8 cellular contexts compared by ENCODE assay signal in genomic region chr17:17691468-17692263, GRCh38. TPM values are rescaled to one million over a fixed set of nuclear protein-coding genes. Genes with fewer than 3 reads are reported as not detected.
DNase-seq lines count a peak whose midpoint lies in the region; ATAC-seq lines count a peak whose summit lies in the region.

No MANE protein-coding gene starts in this region.

- DNase-seq in NCI-H2171 treated with DMSO at 0.1 percent for 48 hours (lab: John Stamatoyannopoulos, UW) (peak; percentile 20), NCI-H2171 (lab: John Stamatoyannopoulos, UW) (no peak), NAMALWA (ENCODE audit: low spot score) (peak; percentile 26), occipital lobe (lab: John Stamatoyannopoulos, UW) (no peak), activated gamma-delta T cell (lab: John Stamatoyannopoulos, UW) (no peak), NCI-H2081 treated with DMSO at 0.1 percent for 48 hours (lab: John Stamatoyannopoulos, UW) (no peak)
- no peak for DNase-seq in effector memory CD8-positive, alpha-beta T cell
- no peak for DNase-seq in stimulated activated effector memory CD8-positive, alpha-beta T cell treated with anti-CD3 and anti-CD28 coated beads, Interleukin-12 subunit alpha, Interleukin-12 subunit beta, amount 100 ng/mL, for 72 hours (ENCODE audit: low spot score in 2 of 2)

- no peak for ATAC-seq in effector memory CD8-positive, alpha-beta T cell (replicated peaks)
- no peak for ATAC-seq in stimulated activated effector memory CD8-positive, alpha-beta T cell treated with anti-CD3 and anti-CD28 coated beads, Interleukin-12 subunit alpha, Interleukin-12 subunit beta, amount 100 ng/mL, for 72 hours

- peaks cover 36% of the 10 kb centered on the region for H3K36me3 Mint-ChIP-seq in effector memory CD8-positive, alpha-beta T cell (ENCODE audit: insufficient read depth)
- peaks cover 21% of the 10 kb centered on the region for H3K36me3 Mint-ChIP-seq in stimulated activated effector memory CD8-positive, alpha-beta T cell treated with anti-CD3 and anti-CD28 coated beads, Interleukin-12 subunit alpha, Interleukin-12 subunit beta, amount 100 ng/mL, for 72 hours

- peak overlapping the region; percentile 98 to 99 for H3K27ac Mint-ChIP-seq in effector memory CD8-positive, alpha-beta T cell
- H3K27ac Mint-ChIP-seq in stimulated activated effector memory CD8-positive, alpha-beta T cell treated with anti-CD3 and anti-CD28 coated beads, Interleukin-12 subunit alpha, Interleukin-12 subunit beta, amount 100 ng/mL, for 72 hours: peak overlapping the region; percentile 98

- no peaks in the 10 kb centered on the region for H3K27me3 Mint-ChIP-seq in effector memory CD8-positive, alpha-beta T cell

- H3K4me1 Mint-ChIP-seq in effector memory CD8-positive, alpha-beta T cell (ENCODE audit: low read depth in 2 of 2): peaks cover 31 to 47% of the 10 kb centered on the region in 2 donors
- peaks cover 58% of the 10 kb centered on the region for H3K4me1 Mint-ChIP-seq in stimulated activated effector memory CD8-positive, alpha-beta T cell treated with anti-CD3 and anti-CD28 coated beads, Interleukin-12 subunit alpha, Interleukin-12 subunit beta, amount 100 ng/mL, for 72 hours

- no peaks in the 10 kb centered on the region for H3K9me3 Mint-ChIP-seq in effector memory CD8-positive, alpha-beta T cell
- no peaks in the 10 kb centered on the region for H3K9me3 Mint-ChIP-seq in stimulated activated effector memory CD8-positive, alpha-beta T cell treated with anti-CD3 and anti-CD28 coated beads, Interleukin-12 subunit alpha, Interleukin-12 subunit beta, amount 100 ng/mL, for 72 hours

- H3K4me3 Mint-ChIP-seq in effector memory CD8-positive, alpha-beta T cell: no peak overlapping the region
- no peak overlapping the region for H3K4me3 Mint-ChIP-seq in stimulated activated effector memory CD8-positive, alpha-beta T cell treated with anti-CD3 and anti-CD28 coated beads, Interleukin-12 subunit alpha, Interleukin-12 subunit beta, amount 100 ng/mL, for 72 hours

RNA-seq across cellular contexts. Expression of gene RAI1, which starts 10.4 kb away (rescaled TPM):
- total RNA-seq in occipital lobe: 14.3 TPM

Comparison
In these comparisons a context has a peak if more than half of its experiments do, and no peak if none do; other contexts are left out.
1. DNase-seq: peak in NCI-H2171 treated with DMSO at 0.1 percent for 48 hours (single experiment) and NAMALWA (single experiment); none in NCI-H2171 (single experiment), effector memory CD8-positive, alpha-beta T cell (0 of 3), stimulated activated effector memory CD8-positive, alpha-beta T cell treated with anti-CD3 and anti-CD28 coated beads, Interleukin-12 subunit alpha, Interleukin-12 subunit beta, amount 100 ng/mL, for 72 hours (0 of 2), occipital lobe (single experiment), activated gamma-delta T cell (single experiment) and NCI-H2081 treated with DMSO at 0.1 percent for 48 hours (single experiment).